In the genomic region with DNA sequence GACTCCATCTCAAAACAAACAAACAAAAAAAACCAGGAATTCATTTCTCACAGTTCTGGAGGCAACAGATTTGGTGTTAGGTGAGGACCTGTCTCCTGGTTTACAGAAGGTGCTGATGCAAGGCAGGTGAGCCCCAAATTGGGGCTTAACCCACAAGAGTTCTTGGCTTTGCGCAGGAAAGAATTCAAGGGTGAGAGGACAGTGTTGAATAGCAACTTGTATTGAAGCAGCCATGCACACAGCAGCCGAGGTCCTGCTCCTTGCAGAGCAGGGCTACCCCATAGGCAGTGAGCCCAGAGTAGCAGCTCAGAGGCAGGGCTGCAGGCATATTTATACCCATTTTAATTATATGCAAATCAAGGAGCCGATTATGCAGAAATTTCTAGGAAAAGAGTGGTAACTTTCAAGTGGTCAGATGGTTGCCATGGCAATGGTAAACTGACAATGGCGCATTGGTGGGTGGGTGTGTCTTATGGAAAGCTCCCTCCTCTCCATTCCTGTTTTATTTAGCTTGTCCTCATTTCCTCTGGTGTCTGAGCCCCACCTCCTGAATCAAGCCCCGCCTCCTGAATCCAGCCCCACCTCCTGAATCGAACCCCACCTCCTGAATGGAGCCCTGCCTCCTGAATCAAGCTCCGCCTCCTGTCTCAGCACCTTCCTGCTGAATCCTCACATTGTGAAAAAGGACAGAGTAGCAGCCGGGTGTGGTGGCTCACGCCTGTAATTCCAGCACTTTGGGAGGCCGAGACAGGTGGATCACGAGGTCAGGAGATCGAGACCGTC, we compare ENCODE assay signal across 14 cellular contexts. TPM values are rescaled to one million over a fixed set of nuclear protein-coding genes. Genes with fewer than 3 reads are reported as not detected.
DNase-seq lines count a peak whose midpoint lies in the region; ATAC-seq and TF ChIP-seq lines count a peak whose summit lies in the region.
"Had no signal": no experiment of that assay in that cellular context is flagged by ENCODE, and none has a peak within 500 bp of the region (broad histone marks: within the 10 kb centered on the region; RNA-seq: fewer than 3 reads in every experiment).

No MANE protein-coding gene starts in this region.

- CTCF ChIA-PET in IMR-90 (lab: Yijun Ruan, JAX), result no interaction called here
- CTCF ChIA-PET in activated CD8-positive, alpha-beta T cell treated with anti-CD3 and anti-CD28 coated beads, Interleukin-2, amount 10 ng/mL, durations not matched to agents 7 days and 5 days (lab: Charles Lee), result no interaction called here

- WGBS in IMR-90 (ENCODE audit: extremely low coverage in 2 of 2, insufficient read length in 1 of 2), 2 experiments, result 50% methylated on average over 2 of the region's 13 CpGs; no CpG with 5 or more reads in 1 of the 2 experiments
- WGBS in mesenchymal stem cell, result 92% methylated on average over 12 of the region's 13 CpGs

- H2BK20ac ChIP-seq in IMR-90 (ENCODE audit: low read depth, low read length), result peak overlapping the region; percentile 38; the same call in 1 of the 2 replicates

- H3K4ac ChIP-seq in IMR-90 (ENCODE audit: low read depth, low read length) (0 out of 2 replicates have a peak overlapping the region, but pooled peaks have one; percentile 16), mesenchymal stem cell (ENCODE audit: low read depth in 1 of 2, low read length in 2 of 2) (no peak overlapping the region)

- H3K14ac ChIP-seq in IMR-90 (replicated peaks; ENCODE audit: low read depth, low read length) (0 out of 2 replicates have a peak overlapping the region, but pooled peaks have one; percentile 24), mesenchymal stem cell (ENCODE audit: low read length in 2 of 2) (no peak overlapping the region)

- POLR2A ChIA-PET in IMR-90 (lab: Charles Lee; ENCODE audit: unreplicated experiment), result no interaction called here
- POLR2A ChIA-PET in activated CD8-positive, alpha-beta T cell treated with anti-CD3 and anti-CD28 coated beads, Interleukin-2, amount 10 ng/mL, durations not matched to agents 7 days and 5 days (lab: Charles Lee), result no interaction called here

- H4K20me1 ChIP-seq in IMR-90 (ENCODE audit: insufficient read depth, low read length), result no peaks in the 10 kb centered on the region; the same call in 1 of the 2 replicates

- no peak overlapping the region for H3K56ac ChIP-seq in IMR-90 (ENCODE audit: extremely low read depth, insufficient read depth, low read length)

- H4K8ac ChIP-seq in IMR-90 (ENCODE audit: low read depth in 2 of 2, low read length in 2 of 2), result no peak overlapping the region
- no peak overlapping the region for H4K8ac ChIP-seq in mesenchymal stem cell (ENCODE audit: low read length)

- no peak overlapping the region for H2AK9ac ChIP-seq in IMR-90 (replicated peaks; ENCODE audit: low read depth, low read length, poor library complexity)

- H3K9ac ChIP-seq in IMR-90 (ENCODE audit: low read depth, low read length), result no peak overlapping the region
- no peak overlapping the region for H3K9ac ChIP-seq in mesenchymal stem cell (ENCODE audit: low read length)

- H2BK15ac ChIP-seq in IMR-90 (ENCODE audit: low read depth, low read length) (no peak overlapping the region), mesenchymal stem cell (ENCODE audit: low read depth, poor library complexity, severe bottlenecking) (peak overlapping the region; percentile 99)

- H2BK12ac ChIP-seq in mesenchymal stem cell (ENCODE audit: low read length in 2 of 2), result peak overlapping the region; percentile 24 to 80

- peak overlapping the region; percentile 21 for H2AFZ ChIP-seq in IMR-90 (replicated peaks; ENCODE audit: low read length, poor library complexity)
- no peak overlapping the region for H2AFZ ChIP-seq in mesenchymal stem cell (ENCODE audit: low read depth, low read length)

- no TSS peak for BruUV-seq in IMR-90 (replicated peaks; lab: Mats Ljungman, UMichigan)

- in situ Hi-C loops in IMR-90 (cut with MboI; ENCODE audit: low sequenced_read_pairs), result no loop called here

- H3K36me3 ChIP-seq in IMR-90 (ENCODE audit: control insufficient read depth, insufficient read depth, low read length) (no peaks in the 10 kb centered on the region), mesenchymal stem cell (ENCODE audit: control insufficient read depth in 1 of 2, insufficient read depth in 2 of 2, low read depth in 1 of 2, low read length in 2 of 2) (no peaks in the 10 kb centered on the region), MG63 (no peaks in the 10 kb centered on the region)
- H3K36me3 ChIP-seq: upper lobe of left lung had no signal

- H3K79me1 ChIP-seq in IMR-90 (ENCODE audit: low read depth in 1 of 2, low read length in 2 of 2), result 0 out of 4 replicates have a peak, but pooled peaks cover 0 to 2% of the 10 kb centered on the region in 2 experiments
- no peaks in the 10 kb centered on the region for H3K79me1 ChIP-seq in mesenchymal stem cell (replicated peaks; ENCODE audit: low read length, poor library complexity, severe bottlenecking)

- H3K4me1 ChIP-seq in IMR-90 (ENCODE audit: control insufficient read depth, insufficient read depth, low read length) (peaks cover 11% of the 10 kb centered on the region), mesenchymal stem cell (ENCODE audit: control insufficient read depth, insufficient read depth, low read depth, low read length) (peaks cover 13% of the 10 kb centered on the region)

- H3K27ac ChIP-seq in IMR-90 (ENCODE audit: insufficient read depth, low read length), result no peak overlapping the region
- H3K27ac ChIP-seq in mesenchymal stem cell (ENCODE audit: low read length, poor library complexity, severe bottlenecking), result no peak overlapping the region
- H3K27ac ChIP-seq: upper lobe of left lung, VCaP had no signal

- H3K27me3 ChIP-seq in IMR-90 (ENCODE audit: control insufficient read depth, insufficient read depth, low read length) (no peaks in the 10 kb centered on the region), mesenchymal stem cell (ENCODE audit: control insufficient read depth in 1 of 2, insufficient read depth in 1 of 2, low read length in 2 of 2) (no peaks in the 10 kb centered on the region), MG63 (no peaks in the 10 kb centered on the region)
- H3K27me3 ChIP-seq: upper lobe of left lung had no signal

- H3K23ac ChIP-seq in IMR-90 (ENCODE audit: low read depth, low read length) (no peak overlapping the region), mesenchymal stem cell (ENCODE audit: low read length in 2 of 2) (no peak overlapping the region)

- no peaks in the 10 kb centered on the region for H3K4me1 Mint-ChIP-seq in activated CD8-positive, alpha-beta T cell treated with anti-CD3 and anti-CD28 coated beads, Interleukin-2, amount 10 ng/mL, durations not matched to agents 7 days and 5 days (ENCODE audit: low read depth)
- H3K4me1 Mint-ChIP-seq: naive thymus-derived CD8-positive, alpha-beta T cell had no signal

- no peak overlapping the region for H3K27ac Mint-ChIP-seq in activated CD8-positive, alpha-beta T cell treated with anti-CD3 and anti-CD28 coated beads, Interleukin-2, amount 10 ng/mL, durations not matched to agents 7 days and 5 days
- H3K27ac Mint-ChIP-seq: naive thymus-derived CD8-positive, alpha-beta T cell had no signal

- DNase-seq in NCI-H82 (lab: John Stamatoyannopoulos, UW) (peak; percentile 18), NCI-H82 treated with DMSO at 0.1 percent for 48 hours (lab: John Stamatoyannopoulos, UW; ENCODE audit: unreplicated experiment) (no peak), IMR-90 (no peak), mesenchymal stem cell (peak; percentile 68), NK-92 (lab: John Stamatoyannopoulos, UW; ENCODE audit: unreplicated experiment) (no peak), MG63 (no peak)
- DNase-seq in activated CD8-positive, alpha-beta T cell treated with anti-CD3 and anti-CD28 coated beads, Interleukin-2, amount 10 ng/mL, durations not matched to agents 7 days and 5 days, result peak; percentile 19
- DNase-seq: caudate nucleus, NCI-H226, SHP77 treated with DMSO at 0.1 percent for 48 hours had no signal

- H3K9me3 Mint-ChIP-seq in activated CD8-positive, alpha-beta T cell treated with anti-CD3 and anti-CD28 coated beads, Interleukin-2, amount 10 ng/mL, durations not matched to agents 7 days and 5 days (ENCODE audit: insufficient read depth), result peaks cover 3% of the 10 kb centered on the region

- no peak overlapping the region for H3K4me3 Mint-ChIP-seq in activated CD8-positive, alpha-beta T cell treated with anti-CD3 and anti-CD28 coated beads, Interleukin-2, amount 10 ng/mL, durations not matched to agents 7 days and 5 days
- H3K4me3 Mint-ChIP-seq: naive thymus-derived CD8-positive, alpha-beta T cell had no signal

- intact Hi-C loops in IMR-90 (cut with micrococcal nuclease), result no loop called here

- dilution Hi-C loops in IMR-90 (cut with HindIII; ENCODE audit: low sequenced_read_pairs, unreplicated experiment), result no loop called here

- H2BK5ac ChIP-seq in IMR-90 (ENCODE audit: low read depth, low read length, poor library complexity, severe bottlenecking) (no peak overlapping the region), mesenchymal stem cell (ENCODE audit: low read depth, low read length, poor library complexity, severe bottlenecking) (no peak overlapping the region)

- H3K4me2 ChIP-seq in IMR-90 (ENCODE audit: low read depth, low read length), result no peak overlapping the region
- no peak overlapping the region for H3K4me2 ChIP-seq in mesenchymal stem cell (ENCODE audit: low read length, poor library complexity, severe bottlenecking)

- H2AK5ac ChIP-seq in IMR-90 (ENCODE audit: low read depth, low read length), result peak overlapping the region; percentile 35
- H2AK5ac ChIP-seq in mesenchymal stem cell (ENCODE audit: low read length, severe bottlenecking), result no peak overlapping the region

- TF ChIP-seq RAD21 in IMR-90 (IDR thresholded peaks at IDR 0.05; ENCODE audit: low read length), result no peak

- no peak overlapping the region; the same call in 1 of the 2 replicates for H2BK120ac ChIP-seq in IMR-90 (ENCODE audit: low read depth, low read length)
- no peak overlapping the region for H2BK120ac ChIP-seq in mesenchymal stem cell (ENCODE audit: low read depth, low read length)

- H4K5ac ChIP-seq in IMR-90 (ENCODE audit: low read depth, low read length), result no peak overlapping the region

- H3K9me3 ChIP-seq in IMR-90 (ENCODE audit: control insufficient read depth, insufficient read depth, low read length) (peaks cover 5% of the 10 kb centered on the region; the same call in 1 of the 2 replicates), mesenchymal stem cell (ENCODE audit: control insufficient read depth, low read length) (peaks cover 11% of the 10 kb centered on the region), MG63 (peaks cover 9% of the 10 kb centered on the region)
- H3K9me3 ChIP-seq: upper lobe of left lung had no signal

- no peak overlapping the region for H3K4me3 ChIP-seq in IMR-90 (ENCODE audit: insufficient read depth, low read depth, low read length)
- H3K4me3 ChIP-seq in mesenchymal stem cell (ENCODE audit: insufficient read depth in 1 of 2, low read depth in 1 of 2, low read length in 2 of 2), result no peak overlapping the region
- no peak overlapping the region for H3K4me3 ChIP-seq in MG63
- H3K4me3 ChIP-seq: upper lobe of left lung had no signal

- no peak for TF ChIP-seq CTCF in IMR-90 (conservative IDR thresholded peaks at IDR 0.05; ENCODE audit: low read depth, low read length)

- ATAC-seq in IMR-90 (ENCODE audit: low read depth) (no peak), GM21717 (IDR thresholded peaks at IDR 0.05; ENCODE audit: unreplicated experiment) (no peak)
- ATAC-seq in activated CD8-positive, alpha-beta T cell treated with anti-CD3 and anti-CD28 coated beads, Interleukin-2, amount 10 ng/mL, durations not matched to agents 7 days and 5 days, result no peak
- ATAC-seq: naive thymus-derived CD8-positive, alpha-beta T cell had no signal

- H3K27me3 Mint-ChIP-seq in activated CD8-positive, alpha-beta T cell treated with anti-CD3 and anti-CD28 coated beads, Interleukin-2, amount 10 ng/mL, durations not matched to agents 7 days and 5 days (ENCODE audit: low read depth), result peaks cover 5% of the 10 kb centered on the region

- no peak overlapping the region for H4K91ac ChIP-seq in IMR-90 (ENCODE audit: insufficient read depth, low read depth, low read length)
- peak overlapping the region; percentile 39 for H4K91ac ChIP-seq in mesenchymal stem cell (ENCODE audit: low read length)

- no peak for TF ChIP-seq POLR2A in IMR-90 (IDR thresholded peaks at IDR 0.05; ENCODE audit: low read depth, low read length)

- peaks cover 7% of the 10 kb centered on the region for H3K9me1 ChIP-seq in IMR-90 (ENCODE audit: insufficient read depth, low read length)

- no peaks in the 10 kb centered on the region for H3K36me3 Mint-ChIP-seq in activated CD8-positive, alpha-beta T cell treated with anti-CD3 and anti-CD28 coated beads, Interleukin-2, amount 10 ng/mL, durations not matched to agents 7 days and 5 days (ENCODE audit: low read depth)

- H3K18ac ChIP-seq in IMR-90 (ENCODE audit: low read depth, low read length), result no peak overlapping the region
- H3K18ac ChIP-seq in mesenchymal stem cell (ENCODE audit: low read depth in 1 of 2, low read length in 2 of 2), result no peak overlapping the region

RNA-seq across cellular contexts. Expression of gene COL5A1, which starts 34.5 kb away (rescaled TPM):
- total RNA-seq in IMR-90 (2012; rRNA removed), result 19.2 and 21.1 TPM in 2 replicates
- polyA plus RNA-seq in IMR-90 (2012; rRNA removed), result 154 and 173 TPM in 2 replicates
- 95.5 and 194 TPM in 2 replicates for polyA plus RNA-seq in IMR-90 (2012; cell fraction: cytosol; rRNA removed)
- polyA plus RNA-seq in IMR-90 (2012; cell fraction: nucleus; rRNA removed; ENCODE audit: low replicate concordance), result 391 and 419 TPM in 2 replicates
- under 1 TPM; 0.05 to 0.08 TPM for total RNA-seq in activated CD8-positive, alpha-beta T cell treated with anti-CD3 and anti-CD28 coated beads, Interleukin-2, amount 10 ng/mL, durations not matched to agents 7 days and 5 days
- polyA plus RNA-seq in mesenchymal stem cell (2013, experiment 1 of 2), result 754 TPM
- polyA plus RNA-seq in mesenchymal stem cell (2013, experiment 2 of 2), result 709 TPM
- 78.9 and 92.0 TPM in 2 replicates for total RNA-seq in MG63 (2014; rRNA removed; shearing (Covaris generic); ENCODE audit: low replicate concordance)
- polyA plus RNA-seq: naive thymus-derived CD8-positive, alpha-beta T cell had no signal

Comparison
In these comparisons a context has a peak if more than half of its experiments do, and no peak if none do; other contexts are left out.
1. DNase-seq: peak in NCI-H82 (single experiment), activated CD8-positive, alpha-beta T cell treated with anti-CD3 and anti-CD28 coated beads, Interleukin-2, amount 10 ng/mL, durations not matched to agents 7 days and 5 days (single experiment) and mesenchymal stem cell (single experiment); none in NCI-H82 treated with DMSO at 0.1 percent for 48 hours (single experiment), IMR-90 (single experiment), NK-92 (single experiment) and MG63 (single experiment).
2. RNA of gene COL5A1, which starts 34.5 kb away (total RNA-seq): 78.9 to 92.0 TPM in MG63 and 19.2 to 21.1 TPM in IMR-90; 0.05 to 0.08 TPM in activated CD8-positive, alpha-beta T cell treated with anti-CD3 and anti-CD28 coated beads, Interleukin-2, amount 10 ng/mL, durations not matched to agents 7 days and 5 days; every median in the first group is over 10 times any median in the second.